Comparison of ENCODE assay signal across 27 cellular contexts in the genomic region with DNA sequence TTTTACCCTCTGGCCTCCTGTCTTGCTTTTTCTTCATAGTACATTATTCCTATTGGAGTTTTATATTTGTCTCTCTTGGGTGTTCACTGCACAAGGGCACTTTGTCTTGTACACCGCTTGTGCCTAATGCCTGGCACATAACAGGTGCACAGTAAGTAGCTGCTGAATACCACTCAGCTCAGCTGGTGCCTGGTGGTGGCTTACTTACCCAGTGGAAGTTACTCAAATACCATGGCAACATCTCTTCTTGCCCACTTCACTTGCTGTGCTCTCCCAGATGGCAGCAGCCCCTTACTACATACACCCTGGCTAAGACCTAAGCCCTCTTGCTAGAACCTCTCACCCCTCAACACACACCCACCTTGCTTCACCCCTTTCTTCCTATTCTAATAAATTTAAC.
"Had no signal": no experiment of that assay in that cellular context is flagged by ENCODE, and none has a peak within 500 bp of the region (broad histone marks: within the 10 kb centered on the region; RNA-seq: fewer than 3 reads in every experiment).

No MANE protein-coding gene starts in this region.

- H3K27me3 ChIP-seq: ascending aorta, breast epithelium, hepatocyte, left lung, right atrium auricular region, suprapubic skin, tibial nerve had no signal

- H3K36me3 ChIP-seq: ascending aorta, breast epithelium, left lung, right atrium auricular region, suprapubic skin, tibial nerve, WERI-Rb-1 had no signal

- H3K4me3 ChIP-seq: ascending aorta, breast epithelium, hepatocyte, left lung, psoas muscle, right atrium auricular region, suprapubic skin, tibial nerve had no signal

- H3K27ac Mint-ChIP-seq: activated CD4-positive, alpha-beta T cell treated with anti-CD3 and anti-CD28 coated beads, Interleukin-2, amount 10 ng/mL, durations not matched to agents 7 days and 5 days; activated CD8-positive, alpha-beta memory T cell treated with anti-CD3 and anti-CD28 coated beads, Interleukin-2, amount 10 ng/mL, durations not matched to agents 7 days and 5 days; activated CD8-positive, alpha-beta T cell treated with anti-CD3 and anti-CD28 coated beads for 36 hours; natural killer cell had no signal

- H3K4me3 Mint-ChIP-seq: activated CD4-positive, alpha-beta T cell treated with anti-CD3 and anti-CD28 coated beads, Interleukin-2, amount 10 ng/mL, durations not matched to agents 7 days and 5 days; activated CD8-positive, alpha-beta memory T cell treated with anti-CD3 and anti-CD28 coated beads, Interleukin-2, amount 10 ng/mL, durations not matched to agents 7 days and 5 days; activated CD8-positive, alpha-beta T cell treated with anti-CD3 and anti-CD28 coated beads for 36 hours; activated naive CD4-positive, alpha-beta T cell treated with anti-CD3 and anti-CD28 coated beads, Interleukin-2, amount 50 U/mL, for 24 hours; central memory CD8-positive, alpha-beta T cell; immature natural killer cell; mesothelial cell of epicardium; natural killer cell; stimulated activated naive CD8-positive, alpha-beta T cell treated with anti-CD3 and anti-CD28 coated beads, Interleukin-15, amount 100 ng/mL, for 72 hours had no signal

- H3K27ac ChIP-seq: ascending aorta, breast epithelium, hepatocyte, left lung, psoas muscle, right atrium auricular region, suprapubic skin, tibial nerve, WERI-Rb-1 had no signal

- H3K4me1 Mint-ChIP-seq: activated CD4-positive, alpha-beta T cell treated with anti-CD3 and anti-CD28 coated beads, Interleukin-2, amount 10 ng/mL, durations not matched to agents 7 days and 5 days; activated CD8-positive, alpha-beta memory T cell treated with anti-CD3 and anti-CD28 coated beads, Interleukin-2, amount 10 ng/mL, durations not matched to agents 7 days and 5 days; activated naive CD4-positive, alpha-beta T cell treated with anti-CD3 and anti-CD28 coated beads, Interleukin-2, amount 50 U/mL, for 24 hours; central memory CD8-positive, alpha-beta T cell; immature natural killer cell; natural killer cell; stimulated activated naive CD8-positive, alpha-beta T cell treated with anti-CD3 and anti-CD28 coated beads, Interleukin-15, amount 100 ng/mL, for 72 hours had no signal

- DNase-seq: activated CD4-positive, alpha-beta T cell treated with anti-CD3 and anti-CD28 coated beads, Interleukin-2, amount 10 ng/mL, durations not matched to agents 7 days and 5 days; activated CD4-positive, CD25-positive, alpha-beta regulatory T cell treated with anti-CD3 and anti-CD28 coated beads, Interleukin-2, amount 50 U/mL, for 72 hours; activated CD8-positive, alpha-beta memory T cell treated with anti-CD3 and anti-CD28 coated beads, Interleukin-2, amount 10 ng/mL, durations not matched to agents 7 days and 5 days; activated CD8-positive, alpha-beta T cell treated with anti-CD3 and anti-CD28 coated beads for 36 hours; activated gamma-delta T cell treated with Interleukin-2 at 50 U/mL for 16 hours; activated T-cell treated with anti-CD3 and anti-CD28 coated beads for 4 hours; effector memory CD4-positive, alpha-beta T cell; foreskin melanocyte; glutamatergic neuron; immature natural killer cell; left lung; mammary epithelial cell; natural killer cell; psoas muscle; stimulated activated CD4-positive, alpha-beta T cell treated with anti-CD3 and anti-CD28 coated beads, Interleukin-12 subunit alpha, Interleukin-12 subunit beta, amount 100 ng/mL, for 4 hours; stimulated activated naive CD8-positive, alpha-beta T cell treated with anti-CD3 and anti-CD28 coated beads, Interleukin-15, amount 100 ng/mL, for 72 hours; WERI-Rb-1 had no signal

- H3K4me1 ChIP-seq: ascending aorta, breast epithelium, left lung, psoas muscle, right atrium auricular region, suprapubic skin had no signal

- H3K27me3 Mint-ChIP-seq: activated CD4-positive, alpha-beta T cell treated with anti-CD3 and anti-CD28 coated beads, Interleukin-2, amount 10 ng/mL, durations not matched to agents 7 days and 5 days; activated CD8-positive, alpha-beta memory T cell treated with anti-CD3 and anti-CD28 coated beads, Interleukin-2, amount 10 ng/mL, durations not matched to agents 7 days and 5 days; activated CD8-positive, alpha-beta T cell treated with anti-CD3 and anti-CD28 coated beads for 36 hours; activated naive CD4-positive, alpha-beta T cell treated with anti-CD3 and anti-CD28 coated beads, Interleukin-2, amount 50 U/mL, for 24 hours; central memory CD8-positive, alpha-beta T cell; stimulated activated naive CD8-positive, alpha-beta T cell treated with anti-CD3 and anti-CD28 coated beads, Interleukin-15, amount 100 ng/mL, for 72 hours had no signal

- H3K9me3 ChIP-seq: ascending aorta, breast epithelium, left lung, psoas muscle, right atrium auricular region, suprapubic skin, tibial nerve had no signal

- H3K9me3 Mint-ChIP-seq: activated CD4-positive, alpha-beta T cell treated with anti-CD3 and anti-CD28 coated beads, Interleukin-2, amount 10 ng/mL, durations not matched to agents 7 days and 5 days; activated CD8-positive, alpha-beta T cell treated with anti-CD3 and anti-CD28 coated beads for 36 hours; activated naive CD4-positive, alpha-beta T cell treated with anti-CD3 and anti-CD28 coated beads, Interleukin-2, amount 50 U/mL, for 24 hours; central memory CD8-positive, alpha-beta T cell; immature natural killer cell; mesothelial cell of epicardium; natural killer cell; stimulated activated naive CD8-positive, alpha-beta T cell treated with anti-CD3 and anti-CD28 coated beads, Interleukin-15, amount 100 ng/mL, for 72 hours had no signal

- ATAC-seq: activated CD8-positive, alpha-beta memory T cell treated with anti-CD3 and anti-CD28 coated beads, Interleukin-2, amount 10 ng/mL, durations not matched to agents 7 days and 5 days; activated CD8-positive, alpha-beta T cell treated with anti-CD3 and anti-CD28 coated beads for 36 hours; esophagus mucosa; left lung; natural killer cell; psoas muscle; stimulated activated naive CD8-positive, alpha-beta T cell treated with anti-CD3 and anti-CD28 coated beads, Interleukin-15, amount 100 ng/mL, for 72 hours had no signal

- H3K36me3 Mint-ChIP-seq: activated naive CD4-positive, alpha-beta T cell treated with anti-CD3 and anti-CD28 coated beads, Interleukin-2, amount 50 U/mL, for 24 hours; immature natural killer cell; mesothelial cell of epicardium; natural killer cell had no signal
